18 cellular contexts compared by ENCODE assay signal in genomic region chr20:50328996-50329898, GRCh38.
A peak's percentile ranks its signal among the peaks of the same experiment; 100 is the strongest.
DNase-seq lines count a peak whose midpoint lies in the region; ATAC-seq, FAIRE-seq and TF ChIP-seq lines count a peak whose summit lies in the region.
"Had no signal": no experiment of that assay in that cellular context is flagged by ENCODE, and none has a peak within 500 bp of the region (broad histone marks: within the 10 kb centered on the region; RNA-seq: fewer than 3 reads in every experiment).

No MANE protein-coding gene starts in this region.

- peaks cover 17 to 19% of the 10 kb centered on the region in 2 donors for H3K27me3 Mint-ChIP-seq in natural killer cell treated with Interleukin-12 subunit alpha and Interleukin-12 subunit beta and Interleukin-15 and Interleukin-18, amount 100 ng/mL, for 72 hours
- peaks cover 37 to 39% of the 10 kb centered on the region in 2 donors for H3K27me3 Mint-ChIP-seq in natural killer cell (ENCODE audit: low read depth in 2 of 2)
- H3K27me3 Mint-ChIP-seq in neural progenitor cell (ENCODE audit: insufficient read depth, low read depth): peaks cover 6% of the 10 kb centered on the region

- no peak overlapping the region for H3K4me3 ChIP-seq in RWPE2 (ENCODE audit: severe bottlenecking)
- H3K4me3 ChIP-seq in neural progenitor cell: no peak overlapping the region
- no peak overlapping the region for H3K4me3 ChIP-seq in kidney (ENCODE audit: low read length in 2 of 2)
- H3K4me3 ChIP-seq: A549, GM23338 had no signal

- FAIRE-seq in kidney (lab: Jason Lieb, UNC): no peak
- FAIRE-seq: A549, D721Med, GM12892 had no signal

- peaks cover 14% of the 10 kb centered on the region for H3K36me3 Mint-ChIP-seq in natural killer cell treated with Interleukin-12 subunit alpha and Interleukin-12 subunit beta and Interleukin-15 and Interleukin-18, amount 100 ng/mL, for 72 hours
- no peaks in the 10 kb centered on the region for H3K36me3 Mint-ChIP-seq in natural killer cell
- no peaks in the 10 kb centered on the region for H3K36me3 Mint-ChIP-seq in neural progenitor cell
- H3K36me3 Mint-ChIP-seq: CD8-positive, alpha-beta T cell had no signal

- no peak for TF ChIP-seq CTCF in natural killer cell (IDR thresholded peaks at IDR 0.05)
- TF ChIP-seq CTCF in RWPE2 (IDR thresholded peaks at IDR 0.05; ENCODE audit: poor library complexity, severe bottlenecking): no peak
- TF ChIP-seq CTCF in neural progenitor cell (IDR thresholded peaks at IDR 0.05): no peak
- TF ChIP-seq CTCF in kidney (IDR thresholded peaks at IDR 0.05; ENCODE audit: borderline replicate concordance, extremely low read depth, insufficient read depth): no peak

- H3K4me2 ChIP-seq in neural progenitor cell: no peak overlapping the region
- H3K4me2 ChIP-seq: A549, GM23338 had no signal

- no peak overlapping the region for H3K4me3 Mint-ChIP-seq in natural killer cell treated with Interleukin-12 subunit alpha and Interleukin-12 subunit beta and Interleukin-15 and Interleukin-18, amount 100 ng/mL, for 72 hours
- H3K4me3 Mint-ChIP-seq in natural killer cell: no peak overlapping the region
- H3K4me3 Mint-ChIP-seq in neural progenitor cell: peak overlapping the region; percentile 0
- H3K4me3 Mint-ChIP-seq: CD14-positive monocyte; CD8-positive, alpha-beta T cell; GM23338; H9 had no signal

- peaks cover 39% of the 10 kb centered on the region for H3K4me1 ChIP-seq in RWPE2 (ENCODE audit: insufficient read depth, poor library complexity, severe bottlenecking)
- peaks cover 6% of the 10 kb centered on the region for H3K4me1 ChIP-seq in neural progenitor cell
- H3K4me1 ChIP-seq in kidney (ENCODE audit: control insufficient read depth in 1 of 2, insufficient read depth in 1 of 2, low read depth in 1 of 2, low read length in 2 of 2): peaks cover 0 to 2% of the 10 kb centered on the region in 2 donors

- H3K9me3 ChIP-seq in RWPE2 (ENCODE audit: severe bottlenecking) (no peaks in the 10 kb centered on the region), neural progenitor cell (ENCODE audit: low read depth) (no peaks in the 10 kb centered on the region), kidney (ENCODE audit: control insufficient read depth in 1 of 2, low read length in 2 of 2) (no peaks in the 10 kb centered on the region)

- H3K27me3 ChIP-seq in RWPE2 (ENCODE audit: insufficient read depth, poor library complexity, severe bottlenecking): no peaks in the 10 kb centered on the region
- no peaks in the 10 kb centered on the region for H3K27me3 ChIP-seq in neural progenitor cell

- H4K20me1 ChIP-seq in neural progenitor cell (ENCODE audit: low read depth): no peaks in the 10 kb centered on the region

- intact Hi-C loops in natural killer cell (cut with micrococcal nuclease) (no loop called here), kidney (cut with DNase I) (no loop called here)

- H3K36me3 ChIP-seq in RWPE2 (ENCODE audit: low read depth): no peaks in the 10 kb centered on the region
- no peaks in the 10 kb centered on the region for H3K36me3 ChIP-seq in neural progenitor cell
- no peaks in the 10 kb centered on the region for H3K36me3 ChIP-seq in kidney (ENCODE audit: control insufficient read depth in 1 of 2, insufficient read depth in 2 of 2, low read length in 2 of 2)

- no peaks in the 10 kb centered on the region for H3F3A ChIP-seq in neural progenitor cell (ENCODE audit: low read depth)

- no peak for DNase-seq in natural killer cell treated with Interleukin-12 subunit alpha and Interleukin-12 subunit beta and Interleukin-15 and Interleukin-18, amount 100 ng/mL, for 72 hours (ENCODE audit: low spot score)
- DNase-seq in natural killer cell (no peak), RWPE2 (ENCODE audit: low spot score) (peak; percentile 29), neural progenitor cell (ENCODE audit: low spot score) (no peak), kidney (no peak), anterior cingulate cortex (lab: John Stamatoyannopoulos, UW) (no peak)
- DNase-seq: CD8-positive, alpha-beta T cell; COR-L47; DMS153; DMS79 treated with DMSO at 0.1 percent for 48 hours; EL; GDM1; H9 had no signal

- no peaks in the 10 kb centered on the region for H3K79me2 ChIP-seq in neural progenitor cell (ENCODE audit: low read depth)

- H3K9ac ChIP-seq in neural progenitor cell: no peak overlapping the region
- H3K9ac ChIP-seq in kidney (ENCODE audit: low read length in 2 of 2): no peak overlapping the region

- peaks cover 4% of the 10 kb centered on the region for H3K9me3 Mint-ChIP-seq in natural killer cell treated with Interleukin-12 subunit alpha and Interleukin-12 subunit beta and Interleukin-15 and Interleukin-18, amount 100 ng/mL, for 72 hours
- H3K9me3 Mint-ChIP-seq in natural killer cell (peaks cover 0 to 4% of the 10 kb centered on the region in 2 donors), neural progenitor cell (no peaks in the 10 kb centered on the region)
- H3K9me3 Mint-ChIP-seq: CD14-positive monocyte, GM23338 had no signal

- H3K27ac ChIP-seq in RWPE2 (ENCODE audit: poor library complexity, severe bottlenecking) (no peak overlapping the region), neural progenitor cell (no peak overlapping the region), kidney (ENCODE audit: low read depth in 2 of 2, low read length in 2 of 2) (no peak overlapping the region)

- H3K27ac Mint-ChIP-seq in natural killer cell treated with Interleukin-12 subunit alpha and Interleukin-12 subunit beta and Interleukin-15 and Interleukin-18, amount 100 ng/mL, for 72 hours: peak overlapping the region; percentile 13 to 21
- no peak overlapping the region for H3K27ac Mint-ChIP-seq in natural killer cell
- H3K27ac Mint-ChIP-seq in neural progenitor cell: no peak overlapping the region
- H3K27ac Mint-ChIP-seq: CD8-positive, alpha-beta T cell; GM23338; H9 had no signal

- H3K4me1 Mint-ChIP-seq in natural killer cell treated with Interleukin-12 subunit alpha and Interleukin-12 subunit beta and Interleukin-15 and Interleukin-18, amount 100 ng/mL, for 72 hours (ENCODE audit: low read depth in 2 of 2): peaks cover 25 to 30% of the 10 kb centered on the region in 2 donors
- H3K4me1 Mint-ChIP-seq in natural killer cell (peaks cover 6 to 13% of the 10 kb centered on the region in 2 donors), neural progenitor cell (peaks cover 28% of the 10 kb centered on the region)
- H3K4me1 Mint-ChIP-seq: GM23338 had no signal

- H2AFZ ChIP-seq in neural progenitor cell (replicated peaks): no peak overlapping the region
- H2AFZ ChIP-seq: GM23338 had no signal

- no peak for ATAC-seq in natural killer cell treated with Interleukin-12 subunit alpha and Interleukin-12 subunit beta and Interleukin-15 and Interleukin-18, amount 100 ng/mL, for 72 hours
- ATAC-seq in natural killer cell (no peak), RWPE2 (ENCODE audit: low read depth) (no peak)
- ATAC-seq: A549; CD8-positive, alpha-beta T cell; GM23338 had no signal

Comparison
In these comparisons a context has a peak if more than half of its experiments do, and no peak if none do; other contexts are left out.
1. H3K27ac Mint-ChIP-seq: peak in natural killer cell treated with Interleukin-12 subunit alpha and Interleukin-12 subunit beta and Interleukin-15 and Interleukin-18, amount 100 ng/mL, for 72 hours (2 of 2); none in natural killer cell (0 of 2) and neural progenitor cell (single experiment).